Comparison of ENCODE assay signal across 1 cellular context in the genomic region with DNA sequence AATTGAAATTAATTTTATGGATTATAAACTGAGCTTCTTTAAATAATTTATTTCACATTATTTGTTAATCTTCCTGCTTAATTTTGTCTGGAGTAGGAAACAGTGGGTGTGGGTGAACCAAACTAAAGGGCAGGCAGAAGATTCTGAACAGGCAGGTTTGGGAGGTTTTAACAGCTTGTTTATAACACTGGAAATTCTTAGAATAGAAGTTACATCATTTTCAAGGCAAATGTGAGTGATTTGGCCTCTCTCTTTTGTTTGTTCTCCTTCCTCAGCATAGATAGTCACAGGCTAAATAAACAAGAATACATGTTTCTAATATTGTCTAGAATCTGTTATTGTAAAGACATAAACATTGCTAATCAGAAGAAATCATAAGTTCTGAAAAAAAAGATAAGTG.
TF ChIP-seq lines count a peak whose summit lies in the region.

No MANE protein-coding gene starts in this region.

TF ChIP-seq in GM23338, 12 proteins besides CTCF, POLR2A, EP300 and RAD21 (continued from another document):
- TF ChIP-seq REST (IDR thresholded peaks at IDR 0.05; ENCODE audit: unreplicated experiment) (no peak), NANOG (IDR thresholded peaks at IDR 0.05; ENCODE audit: borderline replicate concordance) (no peak)
